ENCODE assay signal across 17 cellular contexts in the genomic region with DNA sequence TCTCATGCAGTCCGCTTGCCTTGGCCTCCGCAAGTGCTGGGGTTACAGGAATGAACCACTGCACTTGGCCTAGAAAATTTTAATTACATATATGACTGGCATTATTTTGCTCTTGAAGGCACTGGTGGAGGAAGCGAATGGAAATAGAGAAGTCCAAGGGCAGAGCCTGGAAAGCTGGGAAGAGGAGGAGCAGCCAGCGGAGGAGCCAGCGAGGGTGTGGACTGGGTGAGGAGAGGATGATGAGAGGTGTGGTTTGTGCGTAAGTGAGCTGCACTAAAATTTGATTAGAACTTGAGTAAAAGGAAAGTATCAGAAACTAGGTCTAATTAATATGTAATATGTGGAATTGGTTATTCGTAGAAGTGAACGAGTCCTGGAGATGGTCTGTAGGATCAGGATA. TPM values are rescaled to one million over a fixed set of nuclear protein-coding genes. Genes with fewer than 3 reads are reported as not detected.
DNase-seq lines count a peak whose midpoint lies in the region; ATAC-seq and TF ChIP-seq lines count a peak whose summit lies in the region.
"Had no signal": no experiment of that assay in that cellular context is flagged by ENCODE, and none has a peak within 500 bp of the region (broad histone marks: within the 10 kb centered on the region; RNA-seq: fewer than 3 reads in every experiment).

No MANE protein-coding gene starts in this region.

- H4K12ac ChIP-seq in trophoblast cell (ENCODE audit: low read depth, low read length) = no peak overlapping the region

- H3K14ac ChIP-seq in trophoblast cell (ENCODE audit: low read length) = no peak overlapping the region

- CTCF ChIA-PET in activated CD4-positive, alpha-beta T cell treated with anti-CD3 and anti-CD28 coated beads, Interleukin-2, amount 10 ng/mL, durations not matched to agents 7 days and 5 days (lab: Charles Lee) = interaction anchor here (0.6 to 1.4 kb wide), 4 partner anchors 10 to 1000 kb away, joined by 3 to 4 read pairs (median 3); no protein-coding TSS in a partner anchor

- no peak overlapping the region for H3K23ac ChIP-seq in trophoblast cell (ENCODE audit: low read length)

- H3K4me3 ChIP-seq in mucosa of descending colon = no peak overlapping the region
- H3K4me3 ChIP-seq in trophoblast cell (ENCODE audit: low read depth, low read length) = no peak overlapping the region
- H3K4me3 ChIP-seq: HAP-1 had no signal

- no peak overlapping the region for H4K8ac ChIP-seq in trophoblast cell (ENCODE audit: low read depth, low read length)

- no peak overlapping the region for H3K27ac ChIP-seq in trophoblast cell (ENCODE audit: low read depth, low read length)
- H3K27ac ChIP-seq: 22Rv1, HL-60 had no signal

- H3K36me3 Mint-ChIP-seq in activated CD4-positive, alpha-beta T cell treated with anti-CD3 and anti-CD28 coated beads, Interleukin-2, amount 10 ng/mL, durations not matched to agents 7 days and 5 days (ENCODE audit: low read depth) = peaks cover 33% of the 10 kb centered on the region
- H3K36me3 Mint-ChIP-seq in dendritic cell treated with granulocyte-macrophage colony-stimulating factor and Interleukin-4, amounts not matched to agents 40 ng/mL and 50 ng/mL, for 4 days (ENCODE audit: low read depth) = peaks cover 37% of the 10 kb centered on the region

- no peaks in the 10 kb centered on the region for H3K27me3 ChIP-seq in trophoblast cell (ENCODE audit: insufficient read depth, low read length)

- H4K91ac ChIP-seq in trophoblast cell (ENCODE audit: low read depth, low read length) = no peak overlapping the region

- peak overlapping the region; percentile 6 for H3K27ac Mint-ChIP-seq in activated CD4-positive, alpha-beta T cell treated with anti-CD3 and anti-CD28 coated beads, Interleukin-2, amount 10 ng/mL, durations not matched to agents 7 days and 5 days
- H3K27ac Mint-ChIP-seq in dendritic cell treated with granulocyte-macrophage colony-stimulating factor and Interleukin-4, amounts not matched to agents 40 ng/mL and 50 ng/mL, for 4 days = peak overlapping the region; percentile 23

- H3K9me3 Mint-ChIP-seq in activated CD4-positive, alpha-beta T cell treated with anti-CD3 and anti-CD28 coated beads, Interleukin-2, amount 10 ng/mL, durations not matched to agents 7 days and 5 days = peaks cover 2% of the 10 kb centered on the region
- H3K9me3 Mint-ChIP-seq in dendritic cell treated with granulocyte-macrophage colony-stimulating factor and Interleukin-4, amounts not matched to agents 40 ng/mL and 50 ng/mL, for 4 days = no peaks in the 10 kb centered on the region
- H3K9me3 Mint-ChIP-seq: CD8-positive, alpha-beta memory T cell had no signal

- H3K4ac ChIP-seq in trophoblast cell (ENCODE audit: low read depth, low read length) = peak overlapping the region; percentile 88

- no peak overlapping the region for H3K4me2 ChIP-seq in trophoblast cell (ENCODE audit: low read length)

- no peak overlapping the region for H2AFZ ChIP-seq in trophoblast cell (ENCODE audit: insufficient read depth, low read length, poor library complexity)

- no peak overlapping the region for H3K9ac ChIP-seq in trophoblast cell (ENCODE audit: low read length)

- ATAC-seq in mucosa of descending colon = peak; percentile 89

- H3K4me1 ChIP-seq in mucosa of descending colon (ENCODE audit: low read depth) (peaks cover 32% of the 10 kb centered on the region), trophoblast cell (ENCODE audit: control insufficient read depth in 1 of 2, insufficient read depth in 2 of 2, low read length in 2 of 2) (peaks cover 0 to 7% of the 10 kb centered on the region in 2 experiments)
- H3K4me1 ChIP-seq: Caco-2, HAP-1 had no signal

- H2AK5ac ChIP-seq in trophoblast cell (ENCODE audit: low read length) = no peak overlapping the region

- H3K9me3 ChIP-seq in mucosa of descending colon (no peaks in the 10 kb centered on the region), trophoblast cell (ENCODE audit: insufficient read depth, low read depth, low read length) (no peaks in the 10 kb centered on the region)
- H3K9me3 ChIP-seq: Caco-2, HAP-1 had no signal

- intact Hi-C loops in dendritic cell treated with granulocyte-macrophage colony-stimulating factor and Interleukin-4, amounts not matched to agents 40 ng/mL and 50 ng/mL, for 4 days (cut with micrococcal nuclease) = loop anchor here (5.0 kb wide), 1 partner anchor 36 kb away; no protein-coding TSS in a partner anchor
- intact Hi-C loops in mucosa of descending colon (cut with DNase I, micrococcal nuclease) = no loop called here

- H2BK12ac ChIP-seq in trophoblast cell (ENCODE audit: low read length) = no peak overlapping the region

- H3K79me2 ChIP-seq in trophoblast cell (ENCODE audit: control insufficient read depth, insufficient read depth, low read length, poor library complexity) = peaks cover 8% of the 10 kb centered on the region

- no peak overlapping the region for H2BK120ac ChIP-seq in trophoblast cell (ENCODE audit: insufficient read depth, low read length, poor library complexity)

- no peak overlapping the region for H3K4me3 Mint-ChIP-seq in activated CD4-positive, alpha-beta T cell treated with anti-CD3 and anti-CD28 coated beads, Interleukin-2, amount 10 ng/mL, durations not matched to agents 7 days and 5 days
- H3K4me3 Mint-ChIP-seq in dendritic cell treated with granulocyte-macrophage colony-stimulating factor and Interleukin-4, amounts not matched to agents 40 ng/mL and 50 ng/mL, for 4 days = no peak overlapping the region
- H3K4me3 Mint-ChIP-seq: CD14-positive monocyte; CD8-positive, alpha-beta memory T cell had no signal

- H3K36me3 ChIP-seq in mucosa of descending colon (ENCODE audit: low read depth) (no peaks in the 10 kb centered on the region), trophoblast cell (ENCODE audit: control insufficient read depth in 1 of 2, insufficient read depth in 2 of 2, low read length in 2 of 2) (peaks cover 4 to 8% of the 10 kb centered on the region in 2 experiments)

- H3K79me1 ChIP-seq in trophoblast cell (ENCODE audit: low read length) = peaks cover 1% of the 10 kb centered on the region

- no peak for DNase-seq in activated CD4-positive, alpha-beta T cell treated with anti-CD3 and anti-CD28 coated beads, Interleukin-2, amount 10 ng/mL, durations not matched to agents 7 days and 5 days
- DNase-seq in activated CD4-positive, alpha-beta T cell treated with anti-CD3 and anti-CD28 coated beads, Interleukin-2, amount 50 U/mL, for 48 hours = no peak
- DNase-seq in mucosa of descending colon (peak; percentile 54 to 75 (median 67)), trophoblast cell (no peak), CD1c-positive myeloid dendritic cell (ENCODE audit: extremely low spot score) (no peak), activated gamma-delta T cell (lab: John Stamatoyannopoulos, UW) (no peak), NCI-H2107 (lab: John Stamatoyannopoulos, UW) (no peak)
- DNase-seq: Caco-2; CD8-positive, alpha-beta memory T cell; DND-41; GDM1; GOT3 had no signal

- no peaks in the 10 kb centered on the region for H3K27me3 Mint-ChIP-seq in activated CD4-positive, alpha-beta T cell treated with anti-CD3 and anti-CD28 coated beads, Interleukin-2, amount 10 ng/mL, durations not matched to agents 7 days and 5 days
- H3K27me3 Mint-ChIP-seq in dendritic cell treated with granulocyte-macrophage colony-stimulating factor and Interleukin-4, amounts not matched to agents 40 ng/mL and 50 ng/mL, for 4 days = no peaks in the 10 kb centered on the region
- H3K27me3 Mint-ChIP-seq: CD8-positive, alpha-beta memory T cell had no signal

- TF ChIP-seq CTCF in mucosa of descending colon (IDR thresholded peaks at IDR 0.05) = no peak

- H2BK5ac ChIP-seq in trophoblast cell (ENCODE audit: low read depth, low read length, poor library complexity) = no peak overlapping the region

- POLR2A ChIA-PET in activated CD4-positive, alpha-beta T cell treated with anti-CD3 and anti-CD28 coated beads, Interleukin-2, amount 10 ng/mL, durations not matched to agents 7 days and 5 days (lab: Charles Lee) = no interaction called here

- WGBS in trophoblast cell (ENCODE audit: extremely low coverage, insufficient coverage, insufficient read length) = 100% methylated on average over 3 of the region's 8 CpGs

- H3K18ac ChIP-seq in trophoblast cell (ENCODE audit: low read length) = peak overlapping the region; percentile 61

- H3K4me1 Mint-ChIP-seq in activated CD4-positive, alpha-beta T cell treated with anti-CD3 and anti-CD28 coated beads, Interleukin-2, amount 10 ng/mL, durations not matched to agents 7 days and 5 days = peaks cover 48% of the 10 kb centered on the region
- peaks cover 53% of the 10 kb centered on the region for H3K4me1 Mint-ChIP-seq in dendritic cell treated with granulocyte-macrophage colony-stimulating factor and Interleukin-4, amounts not matched to agents 40 ng/mL and 50 ng/mL, for 4 days (ENCODE audit: low read depth)

RNA-seq across cellular contexts. Expression of gene KIAA0232, which starts 13.3 kb away (rescaled TPM):
- 10 to 100 TPM; 16.5 to 17.3 TPM for total RNA-seq in activated CD4-positive, alpha-beta T cell treated with anti-CD3 and anti-CD28 coated beads, Interleukin-2, amount 10 ng/mL, durations not matched to agents 7 days and 5 days
- total RNA-seq in mucosa of descending colon = 10 to 100 TPM; 31.5 to 47.4 (median 46.6) TPM
- polyA plus RNA-seq in trophoblast cell (2013) = 12.6 and 12.8 TPM in 2 replicates

Comparison
In these comparisons a context has a peak if more than half of its experiments do, and no peak if none do; other contexts are left out.
1. DNase-seq: peak in mucosa of descending colon (3 of 3); none in activated CD4-positive, alpha-beta T cell treated with anti-CD3 and anti-CD28 coated beads, Interleukin-2, amount 10 ng/mL, durations not matched to agents 7 days and 5 days (single experiment), activated CD4-positive, alpha-beta T cell treated with anti-CD3 and anti-CD28 coated beads, Interleukin-2, amount 50 U/mL, for 48 hours (0 of 2), trophoblast cell (0 of 2), CD1c-positive myeloid dendritic cell (single experiment), activated gamma-delta T cell (single experiment) and NCI-H2107 (single experiment).